ENCODE assay signal across 2 cellular contexts in the genomic region with DNA sequence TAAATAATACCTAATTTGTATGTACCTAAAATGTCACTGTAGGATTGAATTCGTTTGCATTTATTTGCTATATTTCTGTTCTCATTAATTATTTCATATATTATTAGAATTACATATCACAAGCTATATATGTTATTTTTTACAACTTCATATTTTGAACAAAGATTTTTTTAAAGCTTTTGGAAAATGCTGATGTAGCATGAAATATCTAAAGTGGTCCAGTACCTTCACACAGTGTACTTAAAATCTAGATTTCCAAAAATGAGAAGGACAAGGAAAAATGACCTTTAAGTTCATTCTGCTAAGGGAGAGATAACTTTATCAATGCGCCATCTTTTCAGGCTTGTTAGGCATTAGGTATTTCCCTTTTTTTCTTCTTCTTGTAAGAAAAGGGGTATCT.
TF ChIP-seq lines count a peak whose summit lies in the region.

No MANE protein-coding gene starts in this region.

TF ChIP-seq in HepG2, 621 proteins besides CTCF, POLR2A, EP300 and RAD21:
- peak; percentile 79 for TF ChIP-seq MAFF (IDR thresholded peaks at IDR 0.05; ENCODE audit: low read depth, low read length)
- TF ChIP-seq ZBTB8A (CRISPR knock-in tag; IDR thresholded peaks at IDR 0.05; ENCODE audit: borderline replicate concordance, low read depth): no peak
- TF ChIP-seq MAFK (conservative IDR thresholded peaks at IDR 0.05 in 1 of 2, IDR thresholded peaks at IDR 0.05 in 1 of 2; ENCODE audit: low read length in 2 of 2): peak; percentile 76 to 88

TF ChIP-seq in IMR-90, 13 proteins besides CTCF, POLR2A, EP300 and RAD21:
- peak; percentile 84 for TF ChIP-seq MAFK (IDR thresholded peaks at IDR 0.05; ENCODE audit: low read depth, low read length)
- TF ChIP-seq MAZ (IDR thresholded peaks at IDR 0.05; ENCODE audit: borderline replicate concordance, low read depth, low read length): no peak
TF ChIP-seq in IMR-90: peak in this region for 1.
